In genomic region chr10:49486009-49486408, GRCh38 we compare ENCODE assay signal across 17 cellular contexts.
"Had no signal": no experiment of that assay in that cellular context is flagged by ENCODE, and none has a peak within 500 bp of the region (broad histone marks: within the 10 kb centered on the region; RNA-seq: fewer than 3 reads in every experiment).

No MANE protein-coding gene starts in this region.

- H3K27me3 Mint-ChIP-seq: progenitor cell of endocrine pancreas; stimulated activated naive CD8-positive, alpha-beta T cell treated with anti-CD3 and anti-CD28 coated beads, Interleukin-15, Interleukin-2, amounts not matched to agents 100 ng/mL and 50 ng/mL, for 24 hours had no signal

- H3K27ac ChIP-seq: dorsolateral prefrontal cortex, heart left ventricle, pancreas, testis, tibial nerve, upper lobe of right lung, vagina had no signal

- H3K36me3 ChIP-seq: pancreas had no signal

- ATAC-seq: esophagus mucosa, heart left ventricle, right cardiac atrium, upper lobe of right lung had no signal

- H3K4me1 ChIP-seq: heart left ventricle, testis, tibial nerve, upper lobe of right lung, vagina had no signal

- H3K4me3 ChIP-seq: dorsolateral prefrontal cortex, heart left ventricle, pancreas, testis, tibial nerve, upper lobe of right lung, vagina had no signal

- H3K9me3 Mint-ChIP-seq: stimulated activated naive CD8-positive, alpha-beta T cell treated with anti-CD3 and anti-CD28 coated beads, Interleukin-15, Interleukin-2, amounts not matched to agents 100 ng/mL and 50 ng/mL, for 24 hours had no signal

- H3K4me3 Mint-ChIP-seq: stimulated activated naive CD8-positive, alpha-beta T cell treated with anti-CD3 and anti-CD28 coated beads, Interleukin-15, Interleukin-2, amounts not matched to agents 100 ng/mL and 50 ng/mL, for 24 hours had no signal

- DNase-seq: cortex of kidney; dorsolateral prefrontal cortex; effector CD8-positive, alpha-beta T cell; heart left ventricle; hippocampal formation; kidney glomerular epithelial cell; pancreas; right cardiac atrium; small intestine; stimulated activated CD4-positive, alpha-beta T cell treated with anti-CD3 and anti-CD28 coated beads, Interleukin-2, amount 100 ng/mL, for 48 hours; testis; upper lobe of right lung had no signal

- H3K27me3 ChIP-seq: dorsolateral prefrontal cortex, heart left ventricle, pancreas, testis, tibial nerve, upper lobe of right lung, vagina had no signal

- H3K27ac Mint-ChIP-seq: progenitor cell of endocrine pancreas; stimulated activated naive CD8-positive, alpha-beta T cell treated with anti-CD3 and anti-CD28 coated beads, Interleukin-15, Interleukin-2, amounts not matched to agents 100 ng/mL and 50 ng/mL, for 24 hours had no signal

- H3K9me3 ChIP-seq: heart left ventricle, pancreas, testis, tibial nerve, upper lobe of right lung, vagina had no signal
